In the genomic region with DNA sequence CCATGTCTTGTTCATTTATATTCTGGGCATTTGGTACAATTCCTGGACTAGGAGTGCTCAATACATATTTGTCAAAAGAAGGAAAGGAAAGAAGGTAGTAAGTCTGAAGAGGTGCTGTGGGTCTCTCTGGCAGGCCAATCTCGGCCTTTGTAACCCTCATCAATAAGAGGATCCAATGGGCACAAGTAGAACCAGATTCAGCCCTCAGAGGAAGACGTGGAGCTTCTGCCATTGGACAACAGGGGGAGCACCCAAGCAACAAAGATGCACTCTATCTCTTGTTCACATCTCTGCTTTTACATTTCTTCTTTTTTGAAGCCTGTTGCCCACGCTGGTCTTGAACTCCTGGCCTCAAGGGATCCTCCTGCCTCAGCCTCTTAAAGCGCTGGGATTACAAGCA, we compare ENCODE assay signal across 8 cellular contexts. TPM values are rescaled to one million over a fixed set of nuclear protein-coding genes. Genes with fewer than 3 reads are reported as not detected.
DNase-seq lines count a peak whose midpoint lies in the region; ATAC-seq and TF ChIP-seq lines count a peak whose summit lies in the region.

No MANE protein-coding gene starts in this region.

- TF ChIP-seq CTCF in LNCaP clone FGC (IDR thresholded peaks at IDR 0.05; ENCODE audit: control insufficient read depth, extremely low read depth, insufficient read depth) (peak; percentile 35), fibroblast of pulmonary artery (IDR thresholded peaks at IDR 0.05; ENCODE audit: low read length, missing control alignments) (peak; percentile 55)

- H3K4me3 Mint-ChIP-seq in activated CD4-positive, alpha-beta T cell treated with anti-CD3 and anti-CD28 coated beads, Interleukin-2, amount 10 ng/mL, durations not matched to agents 7 days and 5 days, result peak overlapping the region; percentile 96

- no peaks in the 10 kb centered on the region for H3K27me3 Mint-ChIP-seq in activated CD4-positive, alpha-beta T cell treated with anti-CD3 and anti-CD28 coated beads, Interleukin-2, amount 10 ng/mL, durations not matched to agents 7 days and 5 days

- no peaks in the 10 kb centered on the region for H3K9me3 Mint-ChIP-seq in activated CD4-positive, alpha-beta T cell treated with anti-CD3 and anti-CD28 coated beads, Interleukin-2, amount 10 ng/mL, durations not matched to agents 7 days and 5 days

- DNase-seq in GDM1 (lab: John Stamatoyannopoulos, UW) (peak; percentile 6), LNCaP clone FGC (ENCODE audit: low read depth) (no peak), fibroblast of pulmonary artery (ENCODE audit: low read depth) (peak; percentile 54), head of caudate nucleus (no peak), NCI-H2107 treated with DMSO at 0.1 percent for 48 hours (lab: John Stamatoyannopoulos, UW; ENCODE audit: unreplicated experiment) (no peak)
- peak; percentile 73 for DNase-seq in activated CD4-positive, alpha-beta T cell treated with anti-CD3 and anti-CD28 coated beads, Interleukin-2, amount 10 ng/mL, durations not matched to agents 7 days and 5 days
- DNase-seq in stimulated activated naive CD4-positive, alpha-beta T cell treated with Interleukin-2 at 50 U/mL for 16 hours (lab: John Stamatoyannopoulos, UW), result peak; percentile 13

- intact Hi-C loops in head of caudate nucleus (cut with DNase I), result no loop called here

- POLR2A ChIA-PET in activated CD4-positive, alpha-beta T cell treated with anti-CD3 and anti-CD28 coated beads, Interleukin-2, amount 10 ng/mL, durations not matched to agents 7 days and 5 days (lab: Charles Lee), result interaction anchor here (0.6 kb wide), 1 partner anchor 20 kb away, joined by 3 read pairs; no protein-coding TSS in a partner anchor

- H3K27ac Mint-ChIP-seq in activated CD4-positive, alpha-beta T cell treated with anti-CD3 and anti-CD28 coated beads, Interleukin-2, amount 10 ng/mL, durations not matched to agents 7 days and 5 days, result no peak overlapping the region

- ATAC-seq in GM19395 (IDR thresholded peaks at IDR 0.05; ENCODE audit: unreplicated experiment), result no peak

- H3K4me1 Mint-ChIP-seq in activated CD4-positive, alpha-beta T cell treated with anti-CD3 and anti-CD28 coated beads, Interleukin-2, amount 10 ng/mL, durations not matched to agents 7 days and 5 days, result peaks cover 36% of the 10 kb centered on the region

- no peak overlapping the region for H3K4me3 ChIP-seq in LNCaP clone FGC (ENCODE audit: low read depth, low read length)
- H3K4me3 ChIP-seq in fibroblast of pulmonary artery (replicated peaks; ENCODE audit: low read depth, low read length), result no peak overlapping the region

- H3K36me3 Mint-ChIP-seq in activated CD4-positive, alpha-beta T cell treated with anti-CD3 and anti-CD28 coated beads, Interleukin-2, amount 10 ng/mL, durations not matched to agents 7 days and 5 days (ENCODE audit: low read depth), result peaks cover 12% of the 10 kb centered on the region

- CTCF ChIA-PET in activated CD4-positive, alpha-beta T cell treated with anti-CD3 and anti-CD28 coated beads, Interleukin-2, amount 10 ng/mL, durations not matched to agents 7 days and 5 days (lab: Charles Lee), result interaction anchor here (1.0 to 1.6 kb wide), 4 partner anchors 17 to 42 kb away, joined by 3 to 4 read pairs (median 4); partner anchors contain the start of gene C2CD2L

RNA-seq across cellular contexts. Expression of gene VPS11, which starts 2.2 kb away (rescaled TPM):
- 10 to 100 TPM; 39.7 to 40.0 TPM for total RNA-seq in activated CD4-positive, alpha-beta T cell treated with anti-CD3 and anti-CD28 coated beads, Interleukin-2, amount 10 ng/mL, durations not matched to agents 7 days and 5 days

RNA-seq across cellular contexts. Expression of gene HYOU1, which starts 8.4 kb away (rescaled TPM):
- 100 to 1,000 TPM; 117 to 119 TPM for total RNA-seq in activated CD4-positive, alpha-beta T cell treated with anti-CD3 and anti-CD28 coated beads, Interleukin-2, amount 10 ng/mL, durations not matched to agents 7 days and 5 days

RNA-seq across cellular contexts. Expression of gene HMBS, which starts 19.3 kb away (rescaled TPM):
- total RNA-seq in activated CD4-positive, alpha-beta T cell treated with anti-CD3 and anti-CD28 coated beads, Interleukin-2, amount 10 ng/mL, durations not matched to agents 7 days and 5 days, result 10 to 100 TPM; 21.6 to 23.2 TPM

RNA-seq across cellular contexts. Expression of gene SLC37A4, which starts 34.7 kb away (rescaled TPM):
- total RNA-seq in activated CD4-positive, alpha-beta T cell treated with anti-CD3 and anti-CD28 coated beads, Interleukin-2, amount 10 ng/mL, durations not matched to agents 7 days and 5 days, result 10 to 100 TPM; 17.9 to 19.4 TPM

RNA-seq across cellular contexts. Expression of gene DPAGT1, which starts 36.3 kb away (rescaled TPM):
- total RNA-seq in activated CD4-positive, alpha-beta T cell treated with anti-CD3 and anti-CD28 coated beads, Interleukin-2, amount 10 ng/mL, durations not matched to agents 7 days and 5 days, result 10 to 100 TPM; 48.7 to 60.3 TPM

Comparison
In these comparisons a context has a peak if more than half of its experiments do, and no peak if none do; other contexts are left out.
1. DNase-seq: peak in GDM1 (single experiment), activated CD4-positive, alpha-beta T cell treated with anti-CD3 and anti-CD28 coated beads, Interleukin-2, amount 10 ng/mL, durations not matched to agents 7 days and 5 days (single experiment), fibroblast of pulmonary artery (single experiment) and stimulated activated naive CD4-positive, alpha-beta T cell treated with Interleukin-2 at 50 U/mL for 16 hours (single experiment); none in LNCaP clone FGC (single experiment), head of caudate nucleus (0 of 42) and NCI-H2107 treated with DMSO at 0.1 percent for 48 hours (single experiment).